In the genomic region with DNA sequence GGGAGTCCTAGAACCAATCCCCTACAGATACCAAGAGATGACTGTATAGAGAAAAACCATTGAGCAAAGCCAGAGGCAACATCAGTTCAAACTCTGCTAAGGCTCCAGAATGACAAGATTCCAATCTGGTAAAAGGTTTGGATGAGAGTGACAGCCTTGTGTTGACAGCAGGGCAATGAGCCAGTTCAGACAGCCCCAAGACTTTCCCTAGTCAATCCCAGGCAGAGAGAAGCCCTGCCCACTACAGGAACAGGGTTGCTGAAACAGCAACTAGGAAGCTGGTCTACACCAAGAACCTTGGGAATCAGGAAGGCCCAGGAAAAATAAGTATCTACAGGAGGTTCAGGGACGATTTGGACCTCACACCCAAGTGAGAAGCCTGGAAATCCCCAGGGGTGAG, we compare ENCODE assay signal across 1 cellular context.
TF ChIP-seq lines count a peak whose summit lies in the region.

No MANE protein-coding gene starts in this region.

TF ChIP-seq in WTC11, 78 proteins besides CTCF, POLR2A, EP300 and RAD21 (continued from another document):
- TF ChIP-seq, protein P1, sequence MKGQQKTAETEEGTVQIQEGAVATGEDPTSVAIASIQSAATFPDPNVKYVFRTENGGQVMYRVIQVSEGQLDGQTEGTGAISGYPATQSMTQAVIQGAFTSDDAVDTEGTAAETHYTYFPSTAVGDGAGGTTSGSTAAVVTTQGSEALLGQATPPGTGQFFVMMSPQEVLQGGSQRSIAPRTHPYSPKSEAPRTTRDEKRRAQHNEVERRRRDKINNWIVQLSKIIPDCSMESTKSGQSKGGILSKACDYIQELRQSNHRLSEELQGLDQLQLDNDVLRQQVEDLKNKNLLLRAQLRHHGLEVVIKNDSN (CRISPR knock-in tag; IDR thresholded peaks at IDR 0.05), result no peak
- TF ChIP-seq ZNF138 (CRISPR knock-in tag; conservative IDR thresholded peaks at IDR 0.05) (no peak), NR2C2 (CRISPR knock-in tag; IDR thresholded peaks at IDR 0.05) (no peak), GTF2I (CRISPR knock-in tag; conservative IDR thresholded peaks at IDR 0.05) (no peak), ZNF121 (CRISPR knock-in tag; IDR thresholded peaks at IDR 0.05) (no peak), RELA (CRISPR knock-in tag; IDR thresholded peaks at IDR 0.05; ENCODE audit: borderline replicate concordance) (no peak), TCF7 (CRISPR knock-in tag; IDR thresholded peaks at IDR 0.05; ENCODE audit: low read depth) (no peak), NFATC4 (CRISPR knock-in tag; IDR thresholded peaks at IDR 0.05) (no peak), ZBTB21 (CRISPR knock-in tag; IDR thresholded peaks at IDR 0.05; ENCODE audit: borderline replicate concordance) (no peak)
- TF ChIP-seq, protein P2, sequence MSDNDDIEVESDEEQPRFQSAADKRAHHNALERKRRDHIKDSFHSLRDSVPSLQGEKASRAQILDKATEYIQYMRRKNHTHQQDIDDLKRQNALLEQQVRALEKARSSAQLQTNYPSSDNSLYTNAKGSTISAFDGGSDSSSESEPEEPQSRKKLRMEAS (CRISPR knock-in tag; IDR thresholded peaks at IDR 0.05), result no peak
- TF ChIP-seq, protein P3, sequence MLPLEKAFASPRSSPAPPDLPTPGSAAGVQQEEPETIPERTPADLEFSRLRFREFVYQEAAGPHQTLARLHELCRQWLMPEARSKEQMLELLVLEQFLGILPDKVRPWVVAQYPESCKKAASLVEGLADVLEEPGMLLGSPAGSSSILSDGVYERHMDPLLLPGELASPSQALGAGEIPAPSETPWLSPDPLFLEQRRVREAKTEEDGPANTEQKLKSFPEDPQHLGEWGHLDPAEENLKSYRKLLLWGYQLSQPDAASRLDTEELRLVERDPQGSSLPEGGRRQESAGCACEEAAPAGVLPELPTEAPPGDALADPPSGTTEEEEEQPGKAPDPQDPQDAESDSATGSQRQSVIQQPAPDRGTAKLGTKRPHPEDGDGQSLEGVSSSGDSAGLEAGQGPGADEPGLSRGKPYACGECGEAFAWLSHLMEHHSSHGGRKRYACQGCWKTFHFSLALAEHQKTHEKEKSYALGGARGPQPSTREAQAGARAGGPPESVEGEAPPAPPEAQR (CRISPR knock-in tag; IDR thresholded peaks at IDR 0.05), result no peak
- TF ChIP-seq, protein P4, sequence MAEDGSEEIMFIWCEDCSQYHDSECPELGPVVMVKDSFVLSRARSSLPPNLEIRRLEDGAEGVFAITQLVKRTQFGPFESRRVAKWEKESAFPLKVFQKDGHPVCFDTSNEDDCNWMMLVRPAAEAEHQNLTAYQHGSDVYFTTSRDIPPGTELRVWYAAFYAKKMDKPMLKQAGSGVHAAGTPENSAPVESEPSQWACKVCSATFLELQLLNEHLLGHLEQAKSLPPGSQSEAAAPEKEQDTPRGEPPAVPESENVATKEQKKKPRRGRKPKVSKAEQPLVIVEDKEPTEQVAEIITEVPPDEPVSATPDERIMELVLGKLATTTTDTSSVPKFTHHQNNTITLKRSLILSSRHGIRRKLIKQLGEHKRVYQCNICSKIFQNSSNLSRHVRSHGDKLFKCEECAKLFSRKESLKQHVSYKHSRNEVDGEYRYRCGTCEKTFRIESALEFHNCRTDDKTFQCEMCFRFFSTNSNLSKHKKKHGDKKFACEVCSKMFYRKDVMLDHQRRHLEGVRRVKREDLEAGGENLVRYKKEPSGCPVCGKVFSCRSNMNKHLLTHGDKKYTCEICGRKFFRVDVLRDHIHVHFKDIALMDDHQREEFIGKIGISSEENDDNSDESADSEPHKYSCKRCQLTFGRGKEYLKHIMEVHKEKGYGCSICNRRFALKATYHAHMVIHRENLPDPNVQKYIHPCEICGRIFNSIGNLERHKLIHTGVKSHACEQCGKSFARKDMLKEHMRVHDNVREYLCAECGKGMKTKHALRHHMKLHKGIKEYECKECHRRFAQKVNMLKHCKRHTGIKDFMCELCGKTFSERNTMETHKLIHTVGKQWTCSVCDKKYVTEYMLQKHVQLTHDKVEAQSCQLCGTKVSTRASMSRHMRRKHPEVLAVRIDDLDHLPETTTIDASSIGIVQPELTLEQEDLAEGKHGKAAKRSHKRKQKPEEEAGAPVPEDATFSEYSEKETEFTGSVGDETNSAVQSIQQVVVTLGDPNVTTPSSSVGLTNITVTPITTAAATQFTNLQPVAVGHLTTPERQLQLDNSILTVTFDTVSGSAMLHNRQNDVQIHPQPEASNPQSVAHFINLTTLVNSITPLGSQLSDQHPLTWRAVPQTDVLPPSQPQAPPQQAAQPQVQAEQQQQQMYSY (CRISPR knock-in tag; IDR thresholded peaks at IDR 0.05), result no peak
- TF ChIP-seq, protein P5, sequence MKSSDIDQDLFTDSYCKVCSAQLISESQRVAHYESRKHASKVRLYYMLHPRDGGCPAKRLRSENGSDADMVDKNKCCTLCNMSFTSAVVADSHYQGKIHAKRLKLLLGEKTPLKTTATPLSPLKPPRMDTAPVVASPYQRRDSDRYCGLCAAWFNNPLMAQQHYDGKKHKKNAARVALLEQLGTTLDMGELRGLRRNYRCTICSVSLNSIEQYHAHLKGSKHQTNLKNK (CRISPR knock-in tag; IDR thresholded peaks at IDR 0.05), result no peak
- TF ChIP-seq, protein P6, sequence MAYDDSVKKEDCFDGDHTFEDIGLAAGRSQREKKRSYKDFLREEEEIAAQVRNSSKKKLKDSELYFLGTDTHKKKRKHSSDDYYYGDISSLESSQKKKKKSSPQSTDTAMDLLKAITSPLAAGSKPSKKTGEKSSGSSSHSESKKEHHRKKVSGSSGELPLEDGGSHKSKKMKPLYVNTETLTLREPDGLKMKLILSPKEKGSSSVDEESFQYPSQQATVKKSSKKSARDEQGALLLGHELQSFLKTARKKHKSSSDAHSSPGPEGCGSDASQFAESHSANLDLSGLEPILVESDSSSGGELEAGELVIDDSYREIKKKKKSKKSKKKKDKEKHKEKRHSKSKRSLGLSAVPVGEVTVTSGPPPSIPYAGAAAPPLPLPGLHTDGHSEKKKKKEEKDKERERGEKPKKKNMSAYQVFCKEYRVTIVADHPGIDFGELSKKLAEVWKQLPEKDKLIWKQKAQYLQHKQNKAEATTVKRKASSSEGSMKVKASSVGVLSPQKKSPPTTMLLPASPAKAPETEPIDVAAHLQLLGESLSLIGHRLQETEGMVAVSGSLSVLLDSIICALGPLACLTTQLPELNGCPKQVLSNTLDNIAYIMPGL (CRISPR knock-in tag; IDR thresholded peaks at IDR 0.05), result no peak
